ENCODE assay signal across 26 cellular contexts in genomic region chr9:942805-943580, GRCh38. TPM values are rescaled to one million over a fixed set of nuclear protein-coding genes. Genes with fewer than 3 reads are reported as not detected.
DNase-seq lines count a peak whose midpoint lies in the region; TF ChIP-seq lines count a peak whose summit lies in the region.
"Had no signal": no experiment of that assay in that cellular context is flagged by ENCODE, and none has a peak within 500 bp of the region (broad histone marks: within the 10 kb centered on the region; RNA-seq: fewer than 3 reads in every experiment).

No MANE protein-coding gene starts in this region.

- peak; percentile 21 for DNase-seq in NK-92 treated with Interleukin-12 subunit alpha and Interleukin-12 subunit beta, amount 100 ng/mL, for 24 hours (lab: John Stamatoyannopoulos, UW)
- DNase-seq in NK-92 (lab: John Stamatoyannopoulos, UW; ENCODE audit: unreplicated experiment) (no peak), MM.1S (peak; percentile 92), RPMI8226 (peak; percentile 49), iPS-NIHi7 (ENCODE audit: extremely low spot score) (peak; percentile 49), nucleus accumbens (lab: John Stamatoyannopoulos, UW) (no peak), transverse colon (no peak)
- DNase-seq in stimulated activated CD4-positive, alpha-beta T cell treated with anti-CD3 and anti-CD28 coated beads, Interleukin-1b, Interleukin-23, amount 100 ng/mL, for 48 hours = no peak
- DNase-seq: activated CD8-positive, alpha-beta memory T cell treated with anti-CD3 and anti-CD28 coated beads for 24 hours; activated naive CD4-positive, alpha-beta T cell treated with anti-CD3 and anti-CD28 coated beads, Interleukin-2, amount 50 U/mL, for 16 hours; activated T-cell treated with anti-CD3 and anti-CD28 coated beads, Interleukin-2, amount 50 U/mL, for 24 hours; HCEC 1CT; left lung; NCI-H1694; pancreas; Right ventricle myocardium superior; stimulated activated CD4-positive, alpha-beta T cell treated with anti-CD3 and anti-CD28 coated beads, Interleukin-12 subunit alpha, Interleukin-12 subunit beta, amount 100 ng/mL, for 4 hours had no signal

- no peak for TF ChIP-seq POLR2A in transverse colon (IDR thresholded peaks at IDR 0.05)

- no peaks in the 10 kb centered on the region for H3K9me2 ChIP-seq in MM.1S (replicated peaks; ENCODE audit: insufficient read depth, low read length)

- in situ Hi-C loops in transverse colon (cut with MboI; ENCODE audit: low pct_ligation_motif_present in 1 of 4, low pct_unique_long_range_greater_than_20kb in 1 of 4, low sequenced_read_pairs in 3 of 4) = no loop called here

- no peak for TF ChIP-seq EP300 in transverse colon (IDR thresholded peaks at IDR 0.05; ENCODE audit: low read depth)

- no peaks in the 10 kb centered on the region for H4K20me1 ChIP-seq in MM.1S (ENCODE audit: insufficient read depth, low read length)

- no peaks in the 10 kb centered on the region for H3K27me3 ChIP-seq in MM.1S (replicated peaks; ENCODE audit: insufficient read depth, low read length)
- peaks cover 73% of the 10 kb centered on the region for H3K27me3 ChIP-seq in transverse colon
- H3K27me3 ChIP-seq: right atrium auricular region had no signal

- peak overlapping the region; percentile 84 for H3K27ac ChIP-seq in MM.1S (ENCODE audit: low read length)
- no peak overlapping the region for H3K27ac ChIP-seq in transverse colon
- H3K27ac ChIP-seq: A549, left lung, pancreas, right atrium auricular region had no signal

- peak overlapping the region; percentile 44; the same call in 1 of the 2 replicates for H3K9ac ChIP-seq in MM.1S (ENCODE audit: low read length)

- H3K36me3 ChIP-seq in MM.1S (replicated peaks; ENCODE audit: insufficient read depth, low read length) = no peaks in the 10 kb centered on the region
- no peaks in the 10 kb centered on the region for H3K36me3 ChIP-seq in transverse colon
- H3K36me3 ChIP-seq: left lung, pancreas, right atrium auricular region had no signal

- H3K4me3 ChIP-seq in MM.1S (ENCODE audit: low read length) (peak overlapping the region; percentile 31), transverse colon (no peak overlapping the region)
- H3K4me3 ChIP-seq: A549, K562, left lung, pancreas, right atrium auricular region had no signal

- no peak for TF ChIP-seq CTCF in MM.1S (IDR thresholded peaks at IDR 0.05; ENCODE audit: low read length)
- no peak for TF ChIP-seq CTCF in transverse colon (IDR thresholded peaks at IDR 0.05)

- no peaks in the 10 kb centered on the region for H3K79me2 ChIP-seq in MM.1S (ENCODE audit: low read length)

- H3K4me1 ChIP-seq in MM.1S (ENCODE audit: low read length) (peaks cover 23% of the 10 kb centered on the region), transverse colon (no peaks in the 10 kb centered on the region)
- H3K4me1 ChIP-seq: A549, left lung, pancreas, right atrium auricular region had no signal

- WGBS in transverse colon (ENCODE audit: low coverage in 1 of 2), 2 donors = 46 to 65% methylated on average over 3 to 6 of the region's 6 CpGs

- H2AFZ ChIP-seq in MM.1S (ENCODE audit: low read length) = peak overlapping the region; percentile 59

- intact Hi-C loops in transverse colon (cut with DNase I; ENCODE audit: low total_unique reads) = no loop called here

- peak overlapping the region; percentile 76 for H3K4me2 ChIP-seq in MM.1S (ENCODE audit: low read depth, low read length)
- H3K4me2 ChIP-seq: A549 had no signal

- no peaks in the 10 kb centered on the region for H3K9me3 ChIP-seq in MM.1S (replicated peaks; ENCODE audit: insufficient read depth, low read length)
- peaks cover 0 to 4% of the 10 kb centered on the region in 2 donors for H3K9me3 ChIP-seq in transverse colon
- H3K9me3 ChIP-seq: pancreas had no signal

- peaks cover 10% of the 10 kb centered on the region for H3F3A ChIP-seq in MM.1S (ENCODE audit: insufficient read depth, low read length)

RNA-seq across cellular contexts. Expression of gene DMRT3, which starts 33.5 kb away (rescaled TPM):
- not detected for total RNA-seq in transverse colon
- total RNA-seq: B cell; HT-29; K562; left lung; natural killer cell treated with Interleukin-12 subunit alpha and Interleukin-12 subunit beta and Interleukin-15 and Interleukin-18, amount 100 ng/mL, for 72 hours; NCI-H460; OCI-LY7; pancreas; right atrium auricular region; Right ventricle myocardium superior; urinary bladder had no signal

Comparison
In these comparisons a context has a peak if more than half of its experiments do, and no peak if none do; other contexts are left out.
1. DNase-seq: peak in NK-92 treated with Interleukin-12 subunit alpha and Interleukin-12 subunit beta, amount 100 ng/mL, for 24 hours (single experiment), MM.1S (single experiment), RPMI8226 (single experiment) and iPS-NIHi7 (single experiment); none in NK-92 (single experiment), nucleus accumbens (0 of 56), transverse colon (single experiment) and stimulated activated CD4-positive, alpha-beta T cell treated with anti-CD3 and anti-CD28 coated beads, Interleukin-1b, Interleukin-23, amount 100 ng/mL, for 48 hours (single experiment).